ENCODE assay signal across 8 cellular contexts in the genomic region with DNA sequence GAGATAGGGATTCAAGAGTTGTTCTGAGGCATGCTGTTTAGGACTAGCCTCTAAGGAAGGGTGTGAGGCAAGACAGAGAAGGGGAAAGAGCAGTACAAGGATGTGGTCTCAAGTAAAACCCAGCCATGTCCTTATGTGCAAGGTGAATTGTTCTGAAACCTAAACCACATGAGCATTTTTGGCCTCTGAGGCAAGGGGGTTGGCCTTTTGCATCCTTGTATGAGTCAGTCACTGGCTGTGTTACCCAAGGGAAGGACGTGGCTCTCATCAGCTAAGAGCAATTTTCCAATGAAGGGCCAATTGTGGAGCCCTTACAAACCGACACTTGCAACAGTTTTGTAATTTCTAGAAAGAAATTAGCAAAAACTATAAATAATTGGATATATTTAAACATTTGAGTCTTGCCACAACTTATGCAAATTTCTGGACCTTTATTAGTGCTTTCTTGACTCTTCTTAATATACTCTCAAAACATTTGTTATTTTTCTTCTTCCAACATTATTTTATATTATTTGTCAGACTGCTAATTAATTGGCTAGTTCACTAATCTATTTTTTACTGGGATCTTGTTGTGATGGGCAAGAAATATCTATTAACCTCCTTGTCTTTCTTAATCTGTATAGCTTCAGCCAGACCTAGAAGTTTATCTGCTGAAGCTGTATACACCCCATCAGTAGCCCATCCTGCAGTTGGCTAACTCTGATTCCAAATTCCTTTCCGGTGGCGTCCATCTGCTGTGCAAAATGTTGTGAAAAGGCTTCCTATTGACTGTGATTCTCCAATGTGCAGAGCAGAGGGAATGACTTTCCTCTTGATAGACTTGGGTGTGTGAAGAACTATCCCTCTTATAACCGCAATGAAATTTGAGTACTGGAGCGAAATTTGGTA.
DNase-seq lines count a peak whose midpoint lies in the region; ATAC-seq and TF ChIP-seq lines count a peak whose summit lies in the region.

No MANE protein-coding gene starts in this region.

- in situ Hi-C loops in GM13976 (cut with MboI; ENCODE audit: low sequenced_read_pairs, unreplicated experiment), result no loop called here

- DNase-seq in GM13976 (ENCODE audit: low spot score) (peak; percentile 45), HPDE6-E6E7 (ENCODE audit: extremely low spot score) (peak; percentile 73), right lobe of liver (no peak), NCI-H1105 treated with DMSO at 0.1 percent for 48 hours (lab: John Stamatoyannopoulos, UW) (no peak), colonic mucosa (no peak), NCI-H446 treated with DMSO at 0.1 percent for 48 hours (lab: John Stamatoyannopoulos, UW) (no peak)

- H3K27ac ChIP-seq in right lobe of liver (no peak overlapping the region), colonic mucosa (no peak overlapping the region)

- H3K27me3 ChIP-seq in right lobe of liver (no peaks in the 10 kb centered on the region), colonic mucosa (no peaks in the 10 kb centered on the region)

- 53% methylated on average over 6 of the region's 6 CpGs for WGBS in right lobe of liver (ENCODE audit: insufficient coverage, low coverage, low lambda C conversion rate, missing lambda C conversion rate)

- ATAC-seq in GM21619 (IDR thresholded peaks at IDR 0.05; ENCODE audit: unreplicated experiment) (peak; percentile 99), esophagus mucosa (peak; percentile 85), right lobe of liver (no peak)

- TF ChIP-seq CTCF in GM13976 (IDR thresholded peaks at IDR 0.05; ENCODE audit: borderline replicate concordance, control extremely low read depth, extremely low read depth, insufficient read depth, missing control alignments) (no peak), right lobe of liver (IDR thresholded peaks at IDR 0.05) (no peak), colonic mucosa (IDR thresholded peaks at IDR 0.05) (no peak)

- H3K9ac ChIP-seq in colonic mucosa (ENCODE audit: low read depth in 2 of 2, low read length in 2 of 2), result no peak overlapping the region

- H3K4me1 ChIP-seq in right lobe of liver (no peaks in the 10 kb centered on the region), colonic mucosa (no peaks in the 10 kb centered on the region)

- intact Hi-C loops in right lobe of liver (cut with DNase I), result no loop called here
- intact Hi-C loops in colonic mucosa (cut with DNase I), result no loop called here

- TF ChIP-seq POLR2A in right lobe of liver (IDR thresholded peaks at IDR 0.05), result no peak

- H3K9me3 ChIP-seq in right lobe of liver (no peaks in the 10 kb centered on the region), colonic mucosa (no peaks in the 10 kb centered on the region)

- H3K36me3 ChIP-seq in right lobe of liver, result no peaks in the 10 kb centered on the region
- H3K36me3 ChIP-seq in colonic mucosa, result no peaks in the 10 kb centered on the region

- H3K4me3 ChIP-seq in right lobe of liver (no peak overlapping the region), colonic mucosa (no peak overlapping the region)

Comparison
In these comparisons a context has a peak if more than half of its experiments do, and no peak if none do; other contexts are left out.
1. DNase-seq: peak in GM13976 (single experiment) and HPDE6-E6E7 (single experiment); none in right lobe of liver (0 of 3), NCI-H1105 treated with DMSO at 0.1 percent for 48 hours (single experiment), colonic mucosa (single experiment) and NCI-H446 treated with DMSO at 0.1 percent for 48 hours (single experiment).
2. ATAC-seq: peak in GM21619 (single experiment) and esophagus mucosa (single experiment); none in right lobe of liver (0 of 4).